23 cellular contexts compared by ENCODE assay signal in the genomic region with DNA sequence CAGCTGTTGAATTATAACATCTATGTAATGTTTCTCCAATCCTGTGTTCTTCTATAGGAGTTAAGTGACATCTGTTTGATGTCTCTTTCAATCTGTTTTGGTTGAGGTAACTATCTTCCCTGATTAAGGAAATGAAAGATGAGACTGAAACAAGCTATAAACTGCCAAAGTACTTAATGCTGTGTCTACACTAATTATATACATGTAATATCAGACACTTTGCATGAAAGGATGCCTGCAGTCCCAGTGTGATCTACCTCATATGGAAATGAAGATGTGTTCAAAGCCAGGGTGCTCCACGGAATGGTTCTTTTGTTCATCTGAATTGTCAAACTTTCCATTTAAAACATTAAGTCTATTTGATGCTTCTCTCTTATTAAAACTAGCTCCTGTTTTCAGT.
"Had no signal": no experiment of that assay in that cellular context is flagged by ENCODE, and none has a peak within 500 bp of the region (broad histone marks: within the 10 kb centered on the region; RNA-seq: fewer than 3 reads in every experiment).

No MANE protein-coding gene starts in this region.

- H3K27ac Mint-ChIP-seq: memory B cell; mesothelial cell of epicardium; naive B cell; natural killer cell treated with Interleukin-12 subunit alpha and Interleukin-12 subunit beta and Interleukin-15 and Interleukin-18, amount 100 ng/mL, for 72 hours; neural progenitor cell; progenitor cell of endocrine pancreas; stimulated activated naive B cell treated with anti-CD40 and anti-IgM and Interleukin-4, amounts not matched to agents 10 μg/mL and 1 μg/mL and 100 μg/mL, for 72 hours; stimulated activated naive CD8-positive, alpha-beta T cell treated with anti-CD3 and anti-CD28 coated beads, Interleukin-15, Interleukin-2, amounts not matched to agents 100 ng/mL and 50 ng/mL, for 24 hours had no signal

- H3K4me1 ChIP-seq: gastrocnemius medialis, heart left ventricle, neural progenitor cell, parathyroid adenoma, right lobe of liver, tibial nerve, upper lobe of left lung had no signal

- H3K4me1 Mint-ChIP-seq: memory B cell; naive B cell; neural progenitor cell; stimulated activated naive B cell treated with anti-CD40 and anti-IgM and Interleukin-4, amounts not matched to agents 10 μg/mL and 1 μg/mL and 100 μg/mL, for 72 hours had no signal

- H3K27ac ChIP-seq: gastrocnemius medialis, heart left ventricle, hepatocyte, neural progenitor cell, parathyroid adenoma, right lobe of liver, thoracic aorta, tibial nerve, upper lobe of left lung had no signal

- H3K4me3 Mint-ChIP-seq: memory B cell; mesothelial cell of epicardium; naive B cell; natural killer cell treated with Interleukin-12 subunit alpha and Interleukin-12 subunit beta and Interleukin-15 and Interleukin-18, amount 100 ng/mL, for 72 hours; neural progenitor cell; stimulated activated naive B cell treated with anti-CD40 and anti-IgM and Interleukin-4, amounts not matched to agents 10 μg/mL and 1 μg/mL and 100 μg/mL, for 72 hours; stimulated activated naive CD8-positive, alpha-beta T cell treated with anti-CD3 and anti-CD28 coated beads, Interleukin-15, Interleukin-2, amounts not matched to agents 100 ng/mL and 50 ng/mL, for 24 hours had no signal

- H3K27me3 Mint-ChIP-seq: memory B cell; naive B cell; natural killer cell treated with Interleukin-12 subunit alpha and Interleukin-12 subunit beta and Interleukin-15 and Interleukin-18, amount 100 ng/mL, for 72 hours; progenitor cell of endocrine pancreas; stimulated activated naive B cell treated with anti-CD40 and anti-IgM and Interleukin-4, amounts not matched to agents 10 μg/mL and 1 μg/mL and 100 μg/mL, for 72 hours; stimulated activated naive CD8-positive, alpha-beta T cell treated with anti-CD3 and anti-CD28 coated beads, Interleukin-15, Interleukin-2, amounts not matched to agents 100 ng/mL and 50 ng/mL, for 24 hours had no signal

- DNase-seq: cortex of kidney; gastrocnemius medialis; heart left ventricle; kidney; mucosa of descending colon; naive B cell; right lobe of liver; small intestine; stimulated activated CD4-positive, alpha-beta T cell treated with anti-CD3 and anti-CD28 coated beads, Interleukin-15, amount 100 ng/mL, for 24 hours; stimulated activated CD4-positive, alpha-beta T cell treated with anti-CD3 and anti-CD28 coated beads, Interleukin-2, amount 100 ng/mL, for 48 hours; stimulated activated naive B cell treated with anti-CD40 and anti-IgM and Interleukin-4, amounts not matched to agents 10 μg/mL and 1 μg/mL and 100 μg/mL, for 72 hours; upper lobe of left lung had no signal

- H3K27me3 ChIP-seq: gastrocnemius medialis, heart left ventricle, hepatocyte, neural progenitor cell, right lobe of liver, tibial nerve, upper lobe of left lung had no signal

- ATAC-seq: gastrocnemius medialis; heart left ventricle; left lobe of liver; mucosa of descending colon; natural killer cell treated with Interleukin-12 subunit alpha and Interleukin-12 subunit beta and Interleukin-15 and Interleukin-18, amount 100 ng/mL, for 72 hours; right lobe of liver; stimulated activated naive B cell treated with anti-CD40 and anti-IgM and Interleukin-4, amounts not matched to agents 10 μg/mL and 1 μg/mL and 100 μg/mL, for 72 hours had no signal

- H3K9me3 Mint-ChIP-seq: neural progenitor cell had no signal

- H3K36me3 Mint-ChIP-seq: memory B cell; mesothelial cell of epicardium; naive B cell; neural progenitor cell; stimulated activated naive B cell treated with anti-CD40 and anti-IgM and Interleukin-4, amounts not matched to agents 10 μg/mL and 1 μg/mL and 100 μg/mL, for 72 hours had no signal
